8 cellular contexts compared by ENCODE assay signal in genomic region chr11:8593935-8594909, GRCh38. TPM values are rescaled to one million over a fixed set of nuclear protein-coding genes. Genes with fewer than 3 reads are reported as not detected.
DNase-seq lines count a peak whose midpoint lies in the region; ATAC-seq and TF ChIP-seq lines count a peak whose summit lies in the region.

TSS of gene STK33 (minus strand) at chr11:8594228. CDS start at chr11:8474905, 119,323 bp downstream.

- peak; percentile 82 for ATAC-seq in GM18517 (IDR thresholded peaks at IDR 0.05; ENCODE audit: unreplicated experiment)
- ATAC-seq in HG02884 (IDR thresholded peaks at IDR 0.05; ENCODE audit: unreplicated experiment), result peak; percentile 90

- CTCF ChIA-PET in AG04449 (lab: Yijun Ruan, JAX), result interaction anchor here (0.5 to 2.1 kb wide), 3 partner anchors 9 to 56 kb away, joined by 3 to 13 read pairs (median 4); no protein-coding TSS in a partner anchor

- peak within 1 kb of the TSS; percentile 62 for H2AFZ ChIP-seq in osteoblast (ENCODE audit: low read length)

- no peak for DNase-seq in AG04449 (ENCODE audit: low read depth, low spot score)
- peak; percentile 48 for DNase-seq in NCI-H2029 treated with DMSO at 0.1 percent for 48 hours (lab: John Stamatoyannopoulos, UW)
- peak; percentile 21 to 40 (median 36) for DNase-seq in activated CD8-positive, alpha-beta memory T cell treated with anti-CD3 and anti-CD28 coated beads for 48 hours (ENCODE audit: low read depth in 2 of 3, low spot score in 2 of 3)
- DNase-seq in glomerular visceral epithelial cell (ENCODE audit: extremely low spot score), result peak; percentile 58
- DNase-seq in osteoblast (ENCODE audit: insufficient read length, low spot score, missing footprints), result peak; percentile 68
- DNase-seq in SW 1271 (lab: John Stamatoyannopoulos, UW), result no peak

- no peaks in the 10 kb centered on the region for H3K9me3 ChIP-seq in osteoblast (ENCODE audit: low read depth, low read length)

- H3K4me1 ChIP-seq in osteoblast (ENCODE audit: insufficient read depth, low read length), result peaks cover 5% of the 10 kb centered on the region

- no peak within 1 kb of the TSS for H3K27ac ChIP-seq in osteoblast (ENCODE audit: low read depth, low read length)

- H3K4me2 ChIP-seq in osteoblast (ENCODE audit: insufficient read depth, low read length), result peak within 1 kb of the TSS; percentile 77

- POLR2A ChIA-PET in AG04449 (lab: Yijun Ruan, JAX), result interaction anchor here (1.0 to 1.1 kb wide), 2 partner anchors 77 to 89 kb away, joined by 5 to 6 read pairs; partner anchors contain the start of genes RPL27A and TRIM66

- peaks cover 35% of the 10 kb centered on the region for H3K27me3 ChIP-seq in osteoblast (ENCODE audit: insufficient read depth, low read length)

- H3K4me3 ChIP-seq in AG04449 (ENCODE audit: low read depth, low read length), result peak within 1 kb of the TSS; percentile 61
- peak within 1 kb of the TSS; percentile 69 for H3K4me3 ChIP-seq in osteoblast (ENCODE audit: insufficient read depth, low read length)

- H3K79me2 ChIP-seq in osteoblast (ENCODE audit: insufficient read depth, low read length), result no peaks in the 10 kb centered on the region

- TF ChIP-seq CTCF in AG04449 (IDR thresholded peaks at IDR 0.05; ENCODE audit: insufficient read depth, low read length, missing control alignments) (no peak), osteoblast (IDR thresholded peaks at IDR 0.05; ENCODE audit: extremely low read depth, low read depth, low read length) (no peak)

- H4K20me1 ChIP-seq in osteoblast (ENCODE audit: insufficient read depth, low read length), result no peaks in the 10 kb centered on the region

- no peaks in the 10 kb centered on the region for H3K36me3 ChIP-seq in osteoblast (ENCODE audit: insufficient read depth, low read length)

RNA-seq across cellular contexts. Expression of gene STK33, which starts in this region (rescaled TPM):
- 0.72 and 1.2 TPM in 2 replicates for total RNA-seq in osteoblast

Comparison
In these comparisons a context has a peak if more than half of its experiments do, and no peak if none do; other contexts are left out.
1. DNase-seq: peak in NCI-H2029 treated with DMSO at 0.1 percent for 48 hours (single experiment), activated CD8-positive, alpha-beta memory T cell treated with anti-CD3 and anti-CD28 coated beads for 48 hours (3 of 3), glomerular visceral epithelial cell (single experiment) and osteoblast (single experiment); none in AG04449 (single experiment) and SW 1271 (0 of 2).